Comparison of ENCODE assay signal across 1 cellular context in genomic region chr6:37306026-37306425, GRCh38.
TF ChIP-seq lines count a peak whose summit lies in the region.

No MANE protein-coding gene starts in this region.

TF ChIP-seq in H1, 55 proteins besides CTCF, POLR2A, EP300 and RAD21:
- no peak for TF ChIP-seq SP1 (IDR thresholded peaks at IDR 0.05; ENCODE audit: low read depth, low read length)
- TF ChIP-seq BACH1 (IDR thresholded peaks at IDR 0.05; ENCODE audit: low read length): no peak
- no peak for TF ChIP-seq EZH2 (IDR thresholded peaks at IDR 0.05; ENCODE audit: low read depth, low read length, severe bottlenecking)
- no peak for TF ChIP-seq ASH2L (IDR thresholded peaks at IDR 0.05; ENCODE audit: low read length)
- no peak for TF ChIP-seq HDAC6 (IDR thresholded peaks at IDR 0.05; ENCODE audit: low read depth, low read length)
- TF ChIP-seq NANOG (IDR thresholded peaks at IDR 0.05; ENCODE audit: insufficient read depth, low read depth, low read length, poor library complexity, severe bottlenecking): no peak
- TF ChIP-seq SIN3A (conservative IDR thresholded peaks at IDR 0.05 in 1 of 2, IDR thresholded peaks at IDR 0.05 in 1 of 2; ENCODE audit: low read depth in 1 of 2, low read length in 2 of 2): no peak
- no peak for TF ChIP-seq FOSL1 (IDR thresholded peaks at IDR 0.05; ENCODE audit: insufficient read depth, low read depth, low read length)
- TF ChIP-seq SAP30 (IDR thresholded peaks at IDR 0.05; ENCODE audit: insufficient read depth, insufficient replicate concordance, low read length): no peak
TF ChIP-seq in H1: peak in this region for 0.
